In the genomic region with DNA sequence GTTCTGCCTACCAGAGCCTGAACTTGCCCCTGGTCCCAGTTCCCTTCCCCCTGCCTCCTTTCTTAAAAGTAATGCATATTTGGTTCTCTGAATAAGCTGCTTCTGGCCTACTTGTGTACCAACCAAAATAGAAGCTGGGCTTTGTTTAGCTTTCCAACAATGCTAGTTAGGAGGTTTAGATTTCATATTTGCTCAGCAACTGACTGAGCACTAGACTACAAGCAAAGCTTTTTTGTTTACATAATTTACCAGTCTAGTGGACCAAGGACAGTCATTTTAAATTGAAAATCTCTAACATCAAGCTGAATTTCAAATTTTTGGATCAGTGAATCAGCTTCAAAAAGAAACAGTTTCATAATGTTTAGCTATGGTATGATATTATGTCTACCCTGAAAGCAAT, we compare ENCODE assay signal across 22 cellular contexts.
DNase-seq lines count a peak whose midpoint lies in the region; ATAC-seq, FAIRE-seq and TF ChIP-seq lines count a peak whose summit lies in the region.
"Had no signal": no experiment of that assay in that cellular context is flagged by ENCODE, and none has a peak within 500 bp of the region (broad histone marks: within the 10 kb centered on the region; RNA-seq: fewer than 3 reads in every experiment).

No MANE protein-coding gene starts in this region.

- H3K4me1 ChIP-seq in pancreas (peaks cover 0 to 14% (median 8%) of the 10 kb centered on the region in 3 donors), breast epithelium (no peaks in the 10 kb centered on the region)
- no peaks in the 10 kb centered on the region for H3K4me1 ChIP-seq in effector memory CD4-positive, alpha-beta T cell (ENCODE audit: control insufficient read depth, insufficient read depth, low read length, poor library complexity, severe bottlenecking)

- peak; percentile 16 for DNase-seq in NCI-H510A treated with DMSO at 0.1 percent for 48 hours (lab: John Stamatoyannopoulos, UW)
- no peak for DNase-seq in NCI-H510A (lab: John Stamatoyannopoulos, UW)
- peak; percentile 3 for DNase-seq in NCI-H774 (lab: John Stamatoyannopoulos, UW)
- peak; percentile 29 for DNase-seq in fibroblast of gingiva (ENCODE audit: low read depth)
- DNase-seq in pancreas: no peak
- DNase-seq in NCI-H146 treated with DMSO at 0.1 percent for 48 hours (lab: John Stamatoyannopoulos, UW; ENCODE audit: unreplicated experiment): no peak
- DNase-seq in breast epithelium (ENCODE audit: low spot score in 2 of 2): no peak
- DNase-seq in effector memory CD4-positive, alpha-beta T cell: no peak
- DNase-seq: ACHN, H9, Karpas-422, MG63, NCI-H1105, NCI-H187 treated with DMSO at 0.1 percent for 48 hours, NCI-H226, NCI-H69, PC-3, SIG-M5, T-cell had no signal

- no peak for TF ChIP-seq POLR2A in breast epithelium (IDR thresholded peaks at IDR 0.05)

- H3K27ac ChIP-seq in pancreas (no peak overlapping the region), breast epithelium (no peak overlapping the region)
- no peak overlapping the region for H3K27ac ChIP-seq in effector memory CD4-positive, alpha-beta T cell (ENCODE audit: insufficient read depth, low read length, poor library complexity, severe bottlenecking)
- H3K27ac ChIP-seq: RWPE1 had no signal

- no peaks in the 10 kb centered on the region for H3K36me3 ChIP-seq in pancreas
- H3K36me3 ChIP-seq in breast epithelium: no peaks in the 10 kb centered on the region
- no peaks in the 10 kb centered on the region for H3K36me3 ChIP-seq in effector memory CD4-positive, alpha-beta T cell (ENCODE audit: control insufficient read depth, insufficient read depth, low read length)
- H3K36me3 ChIP-seq: MG63 had no signal

- intact Hi-C loops in pancreas (cut with DNase I): no loop called here
- intact Hi-C loops in breast epithelium (cut with DNase I; ENCODE audit: low total_unique reads): no loop called here

- H3K27me3 ChIP-seq in pancreas: no peaks in the 10 kb centered on the region
- no peaks in the 10 kb centered on the region for H3K27me3 ChIP-seq in breast epithelium
- no peaks in the 10 kb centered on the region for H3K27me3 ChIP-seq in effector memory CD4-positive, alpha-beta T cell (replicated peaks; ENCODE audit: control insufficient read depth, insufficient read depth, low read length, poor library complexity, severe bottlenecking)
- H3K27me3 ChIP-seq: MG63 had no signal

- no peak for FAIRE-seq in pancreas (lab: Jason Lieb, UNC)
- FAIRE-seq: G401.6 had no signal

- H3K9me3 ChIP-seq in pancreas (no peaks in the 10 kb centered on the region), breast epithelium (no peaks in the 10 kb centered on the region)
- no peaks in the 10 kb centered on the region for H3K9me3 ChIP-seq in effector memory CD4-positive, alpha-beta T cell (ENCODE audit: control insufficient read depth, low read length)
- H3K9me3 ChIP-seq: MG63 had no signal

- ATAC-seq in pancreas: peak in 3 of 4 donors; percentile 14 to 47 (median 18)
- ATAC-seq: PC-3, SK-N-SH treated with all-trans-retinoic acid at 6 μM for 48 hours, T-cell had no signal

- no peak for TF ChIP-seq CTCF in pancreas (IDR thresholded peaks at IDR 0.05)
- no peak for TF ChIP-seq CTCF in breast epithelium (IDR thresholded peaks at IDR 0.05)

- H3K4me3 ChIP-seq in pancreas: no peak overlapping the region
- H3K4me3 ChIP-seq in breast epithelium: no peak overlapping the region
- H3K4me3 ChIP-seq in effector memory CD4-positive, alpha-beta T cell (ENCODE audit: insufficient read depth, low read depth, low read length, poor library complexity, severe bottlenecking): no peak overlapping the region
- H3K4me3 ChIP-seq: MG63 had no signal

Comparison
In these comparisons a context has a peak if more than half of its experiments do, and no peak if none do; other contexts are left out.
1. DNase-seq: peak in NCI-H510A treated with DMSO at 0.1 percent for 48 hours (single experiment), NCI-H774 (single experiment) and fibroblast of gingiva (single experiment); none in NCI-H510A (single experiment), pancreas (0 of 6), NCI-H146 treated with DMSO at 0.1 percent for 48 hours (single experiment), breast epithelium (0 of 2) and effector memory CD4-positive, alpha-beta T cell (0 of 3).